13 cellular contexts compared by ENCODE assay signal in genomic region chr4:77120888-77121508, GRCh38. TPM values are rescaled to one million over a fixed set of nuclear protein-coding genes. Genes with fewer than 3 reads are reported as not detected.
DNase-seq lines count a peak whose midpoint lies in the region; ATAC-seq and TF ChIP-seq lines count a peak whose summit lies in the region.
"Had no signal": no experiment of that assay in that cellular context is flagged by ENCODE, and none has a peak within 500 bp of the region (broad histone marks: within the 10 kb centered on the region; RNA-seq: fewer than 3 reads in every experiment).

No MANE protein-coding gene starts in this region.

- H2AFZ ChIP-seq in OCI-LY1 (ENCODE audit: low read length) (0 out of 2 replicates have a peak overlapping the region, but pooled peaks have one; percentile 28), hepatocyte (no peak overlapping the region)
- H2AFZ ChIP-seq: PC-9 had no signal

- WGBS in hepatocyte (ENCODE audit: low lambda C conversion rate, missing lambda C conversion rate), result 96% methylated on average over 8 of the region's 8 CpGs

- TF ChIP-seq CTCF in GM12864 (IDR thresholded peaks at IDR 0.05; ENCODE audit: low read depth, low read length, missing control alignments), result peak; percentile 49
- peak; percentile 76 for TF ChIP-seq CTCF in OCI-LY1 (IDR thresholded peaks at IDR 0.05; ENCODE audit: low read length)
- TF ChIP-seq CTCF in hepatocyte (IDR thresholded peaks at IDR 0.05; ENCODE audit: poor library complexity), result no peak
- TF ChIP-seq CTCF in lower lobe of right lung (IDR thresholded peaks at IDR 0.05), result no peak

- H3F3A ChIP-seq in OCI-LY1 (ENCODE audit: insufficient read depth, low read length), result no peaks in the 10 kb centered on the region

- no peaks in the 10 kb centered on the region for H3K9me3 ChIP-seq in OCI-LY1 (ENCODE audit: low read length)
- no peaks in the 10 kb centered on the region for H3K9me3 ChIP-seq in hepatocyte (ENCODE audit: low read depth)
- no peaks in the 10 kb centered on the region for H3K9me3 ChIP-seq in lower lobe of right lung
- H3K9me3 ChIP-seq: thyroid gland had no signal

- H3K9me2 ChIP-seq in OCI-LY1 (ENCODE audit: low read depth, low read length) (no peaks in the 10 kb centered on the region), hepatocyte (replicated peaks; ENCODE audit: insufficient read depth) (no peaks in the 10 kb centered on the region)

- peak overlapping the region; percentile 63 for H3K27ac ChIP-seq in OCI-LY1 (ENCODE audit: low read depth, low read length, poor library complexity, severe bottlenecking)
- peak overlapping the region; percentile 28 for H3K27ac ChIP-seq in hepatocyte
- no peak overlapping the region for H3K27ac ChIP-seq in lower lobe of right lung
- H3K27ac ChIP-seq: BLaER1 treated with 17β-estradiol and CSF1 and Interleukin-3, amounts not matched to agents 10 nM and 100 nM; PC-9; thyroid gland had no signal

- H3K4me1 ChIP-seq in OCI-LY1 (ENCODE audit: insufficient read depth, low read length, severe bottlenecking), result peaks cover 42% of the 10 kb centered on the region
- peaks cover 9% of the 10 kb centered on the region for H3K4me1 ChIP-seq in hepatocyte (ENCODE audit: insufficient read depth)
- peaks cover 4% of the 10 kb centered on the region for H3K4me1 ChIP-seq in lower lobe of right lung
- H3K4me1 ChIP-seq: thyroid gland had no signal

- H3K27me3 ChIP-seq in OCI-LY1 (ENCODE audit: insufficient read depth, low read length) (no peaks in the 10 kb centered on the region), hepatocyte (no peaks in the 10 kb centered on the region), lower lobe of right lung (ENCODE audit: low read depth) (no peaks in the 10 kb centered on the region)
- H3K27me3 ChIP-seq: BLaER1 treated with 17β-estradiol and CSF1 and Interleukin-3, amounts not matched to agents 10 nM and 100 nM; thyroid gland had no signal

- intact Hi-C loops in lower lobe of right lung (cut with DNase I), result no loop called here

- H3K4me3 ChIP-seq in GM12864 (ENCODE audit: low read depth, low read length), result no peak overlapping the region
- no peak overlapping the region for H3K4me3 ChIP-seq in OCI-LY1 (ENCODE audit: low read depth, low read length, poor library complexity, severe bottlenecking)
- H3K4me3 ChIP-seq in hepatocyte, result no peak overlapping the region
- H3K4me3 ChIP-seq in lower lobe of right lung, result no peak overlapping the region
- H3K4me3 ChIP-seq: BLaER1 treated with 17β-estradiol and CSF1 and Interleukin-3, amounts not matched to agents 10 nM and 100 nM; PC-9; thyroid gland had no signal

- ATAC-seq in GM21619 (IDR thresholded peaks at IDR 0.05; ENCODE audit: unreplicated experiment) (peak; percentile 78), lower lobe of right lung (no peak), HG02840 (IDR thresholded peaks at IDR 0.05; ENCODE audit: low FRiP score, unreplicated experiment) (no peak)
- ATAC-seq: activated CD4-positive, alpha-beta T cell treated with anti-CD3 and anti-CD28 coated beads for 36 hours had no signal

- no peaks in the 10 kb centered on the region for H4K20me1 ChIP-seq in OCI-LY1 (ENCODE audit: insufficient read depth, low read length)
- no peaks in the 10 kb centered on the region for H4K20me1 ChIP-seq in hepatocyte (ENCODE audit: insufficient read depth, poor library complexity, severe bottlenecking)
- H4K20me1 ChIP-seq: BLaER1 treated with 17β-estradiol and CSF1 and Interleukin-3, amounts not matched to agents 10 nM and 100 nM had no signal

- H3K36me3 ChIP-seq in OCI-LY1 (ENCODE audit: insufficient read depth, low read length) (no peaks in the 10 kb centered on the region), hepatocyte (replicated peaks; ENCODE audit: insufficient read depth, low read depth) (no peaks in the 10 kb centered on the region), lower lobe of right lung (no peaks in the 10 kb centered on the region)
- H3K36me3 ChIP-seq: BLaER1 treated with 17β-estradiol and CSF1 and Interleukin-3, amounts not matched to agents 10 nM and 100 nM; thyroid gland had no signal

- no peak overlapping the region; the same call in 1 of the 2 replicates for H3K9ac ChIP-seq in OCI-LY1 (ENCODE audit: low read length)
- H3K9ac ChIP-seq: BLaER1 treated with 17β-estradiol and CSF1 and Interleukin-3, amounts not matched to agents 10 nM and 100 nM had no signal

- H3K4me2 ChIP-seq in OCI-LY1 (ENCODE audit: low read length) (peak overlapping the region; percentile 54; the same call in 1 of the 2 replicates), hepatocyte (no peak overlapping the region)
- H3K4me2 ChIP-seq: BLaER1 treated with 17β-estradiol and CSF1 and Interleukin-3, amounts not matched to agents 10 nM and 100 nM; PC-9 had no signal

- H3K79me2 ChIP-seq in OCI-LY1 (ENCODE audit: insufficient read depth, low read length), result no peaks in the 10 kb centered on the region
- no peaks in the 10 kb centered on the region for H3K79me2 ChIP-seq in hepatocyte

- DNase-seq in GM12864 (ENCODE audit: low read depth) (no peak), hepatocyte (ENCODE audit: low spot score) (no peak), lower lobe of right lung (no peak), GM19240 (ENCODE audit: insufficient read length, low spot score) (no peak)
- no peak for DNase-seq in activated CD4-positive, alpha-beta T cell treated with anti-CD3 and anti-CD28 coated beads, Interleukin-2, amount 50 U/mL, for 48 hours
- DNase-seq: activated CD4-positive, alpha-beta T cell treated with anti-CD3 and anti-CD28 coated beads for 36 hours; activated naive CD8-positive, alpha-beta T cell treated with anti-CD3 and anti-CD28 coated beads, Interleukin-2, amount 10 ng/mL, durations not matched to agents 7 days and 5 days; PC-9; thyroid gland had no signal

RNA-seq across cellular contexts. Expression of gene CCNG2, which starts 36.0 kb away (rescaled TPM):
- total RNA-seq in hepatocyte (127 and 134 TPM in 2 replicates), lower lobe of right lung (39.3 TPM)
- 69.8 and 73.8 TPM in 2 replicates for polyA plus RNA-seq in hepatocyte

RNA-seq across cellular contexts. Expression of gene CCNI, which starts 45.2 kb away (rescaled TPM):
- total RNA-seq in hepatocyte (212 and 222 TPM in 2 replicates), lower lobe of right lung (327 TPM)
- polyA plus RNA-seq in hepatocyte, result 147 and 160 TPM in 2 replicates

Comparison
In these comparisons a context has a peak if more than half of its experiments do, and no peak if none do; other contexts are left out.
1. CTCF ChIP-seq: peak in GM12864 (single experiment) and OCI-LY1 (single experiment); none in hepatocyte (single experiment) and lower lobe of right lung (single experiment).